Comparison of ENCODE assay signal across 1 cellular context in the genomic region with DNA sequence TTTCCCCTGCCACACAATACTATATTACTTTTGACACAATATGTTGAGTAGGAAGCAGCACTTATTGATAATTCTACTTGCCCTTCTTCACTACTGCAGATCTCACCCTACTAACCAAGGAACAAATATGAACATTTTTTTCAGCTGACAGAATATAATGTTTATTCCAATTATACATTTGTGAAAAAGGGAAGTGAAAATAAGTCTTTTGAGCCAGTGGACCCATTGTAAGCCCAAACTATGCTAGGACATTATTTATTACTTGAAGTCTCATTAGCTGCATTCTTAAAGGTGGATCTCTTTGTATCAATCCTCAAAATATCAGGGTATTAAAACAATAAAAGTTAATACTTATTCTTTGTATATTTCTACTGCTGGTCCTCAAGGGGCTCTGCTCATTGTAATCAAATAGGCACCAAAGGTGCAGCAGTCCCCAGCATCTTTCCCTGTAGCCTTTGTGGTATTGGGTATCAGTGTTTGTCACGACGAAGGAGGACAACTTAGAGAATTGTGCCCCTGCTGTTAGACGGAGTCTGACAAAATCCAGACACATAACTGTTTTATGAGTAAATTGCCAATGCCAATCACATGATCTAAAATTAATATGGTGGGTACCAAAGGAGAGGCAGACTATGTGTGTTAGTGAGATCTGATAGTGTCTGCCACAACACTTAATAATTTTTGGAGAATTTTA.
TF ChIP-seq lines count a peak whose summit lies in the region.

No MANE protein-coding gene starts in this region.

TF ChIP-seq in HepG2, 621 proteins besides CTCF, POLR2A, EP300 and RAD21:
- TF ChIP-seq RFXANK (CRISPR knock-in tag; IDR thresholded peaks at IDR 0.05) (no peak), PHF8 (CRISPR knock-in tag; IDR thresholded peaks at IDR 0.05) (no peak), POLR2G (IDR thresholded peaks at IDR 0.05; ENCODE audit: low read depth, low read length) (peak; percentile 70), PAF1 (CRISPR knock-in tag; IDR thresholded peaks at IDR 0.05) (peak; percentile 59; the same call in 1 of the 2 replicates), SSRP1 (CRISPR knock-in tag; IDR thresholded peaks at IDR 0.05) (0 out of 2 replicates have a peak, but pooled peaks have one; percentile 76), ZFP36L1 (CRISPR knock-in tag; IDR thresholded peaks at IDR 0.05) (no peak), JUN (CRISPR knock-in tag; IDR thresholded peaks at IDR 0.05) (no peak)
- TF ChIP-seq, protein P1, sequence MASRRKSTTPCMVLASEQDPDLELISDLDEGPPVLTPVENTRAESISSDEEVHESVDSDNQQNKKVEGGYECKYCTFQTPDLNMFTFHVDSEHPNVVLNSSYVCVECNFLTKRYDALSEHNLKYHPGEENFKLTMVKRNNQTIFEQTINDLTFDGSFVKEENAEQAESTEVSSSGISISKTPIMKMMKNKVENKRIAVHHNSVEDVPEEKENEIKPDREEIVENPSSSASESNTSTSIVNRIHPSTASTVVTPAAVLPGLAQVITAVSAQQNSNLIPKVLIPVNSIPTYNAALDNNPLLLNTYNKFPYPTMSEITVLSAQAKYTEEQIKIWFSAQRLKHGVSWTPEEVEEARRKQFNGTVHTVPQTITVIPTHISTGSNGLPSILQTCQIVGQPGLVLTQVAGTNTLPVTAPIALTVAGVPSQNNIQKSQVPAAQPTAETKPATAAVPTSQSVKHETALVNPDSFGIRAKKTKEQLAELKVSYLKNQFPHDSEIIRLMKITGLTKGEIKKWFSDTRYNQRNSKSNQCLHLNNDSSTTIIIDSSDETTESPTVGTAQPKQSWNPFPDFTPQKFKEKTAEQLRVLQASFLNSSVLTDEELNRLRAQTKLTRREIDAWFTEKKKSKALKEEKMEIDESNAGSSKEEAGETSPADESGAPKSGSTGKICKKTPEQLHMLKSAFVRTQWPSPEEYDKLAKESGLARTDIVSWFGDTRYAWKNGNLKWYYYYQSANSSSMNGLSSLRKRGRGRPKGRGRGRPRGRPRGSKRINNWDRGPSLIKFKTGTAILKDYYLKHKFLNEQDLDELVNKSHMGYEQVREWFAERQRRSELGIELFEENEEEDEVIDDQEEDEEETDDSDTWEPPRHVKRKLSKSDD (CRISPR knock-in tag; IDR thresholded peaks at IDR 0.05; ENCODE audit: low read depth): no peak
- TF ChIP-seq, protein P2, sequence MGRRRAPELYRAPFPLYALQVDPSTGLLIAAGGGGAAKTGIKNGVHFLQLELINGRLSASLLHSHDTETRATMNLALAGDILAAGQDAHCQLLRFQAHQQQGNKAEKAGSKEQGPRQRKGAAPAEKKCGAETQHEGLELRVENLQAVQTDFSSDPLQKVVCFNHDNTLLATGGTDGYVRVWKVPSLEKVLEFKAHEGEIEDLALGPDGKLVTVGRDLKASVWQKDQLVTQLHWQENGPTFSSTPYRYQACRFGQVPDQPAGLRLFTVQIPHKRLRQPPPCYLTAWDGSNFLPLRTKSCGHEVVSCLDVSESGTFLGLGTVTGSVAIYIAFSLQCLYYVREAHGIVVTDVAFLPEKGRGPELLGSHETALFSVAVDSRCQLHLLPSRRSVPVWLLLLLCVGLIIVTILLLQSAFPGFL (CRISPR knock-in tag; IDR thresholded peaks at IDR 0.05): no peak
- TF ChIP-seq, protein P3, sequence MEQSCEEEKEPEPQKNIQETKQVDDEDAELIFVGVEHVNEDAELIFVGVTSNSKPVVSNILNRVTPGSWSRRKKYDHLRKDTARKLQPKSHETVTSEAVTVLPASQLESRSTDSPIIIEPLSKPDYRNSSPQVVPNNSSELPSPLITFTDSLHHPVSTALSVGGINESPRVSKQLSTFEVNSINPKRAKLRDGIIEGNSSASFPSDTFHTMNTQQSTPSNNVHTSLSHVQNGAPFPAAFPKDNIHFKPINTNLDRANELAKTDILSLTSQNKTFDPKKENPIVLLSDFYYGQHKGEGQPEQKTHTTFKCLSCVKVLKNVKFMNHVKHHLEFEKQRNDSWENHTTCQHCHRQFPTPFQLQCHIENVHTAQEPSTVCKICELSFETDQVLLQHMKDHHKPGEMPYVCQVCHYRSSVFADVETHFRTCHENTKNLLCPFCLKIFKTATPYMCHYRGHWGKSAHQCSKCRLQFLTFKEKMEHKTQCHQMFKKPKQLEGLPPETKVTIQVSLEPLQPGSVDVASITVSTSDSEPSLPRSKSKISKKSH (CRISPR knock-in tag; IDR thresholded peaks at IDR 0.05; ENCODE audit: borderline replicate concordance): no peak
